8 cellular contexts compared by ENCODE assay signal in genomic region chr7:47647213-47647985, GRCh38.
A peak's percentile ranks its signal among the peaks of the same experiment; 100 is the strongest.
DNase-seq lines count a peak whose midpoint lies in the region; ATAC-seq and TF ChIP-seq lines count a peak whose summit lies in the region.

No MANE protein-coding gene starts in this region.

- H3K36me3 Mint-ChIP-seq in activated CD4-positive, alpha-beta T cell treated with anti-CD3 and anti-CD28 coated beads, Interleukin-2, amount 10 ng/mL, durations not matched to agents 24 days and 14 days (ENCODE audit: low read depth) = no peaks in the 10 kb centered on the region
- peaks cover 5% of the 10 kb centered on the region for H3K36me3 Mint-ChIP-seq in activated naive CD8-positive, alpha-beta T cell
- H3K36me3 Mint-ChIP-seq in stimulated activated memory B cell treated with anti-CD40 and anti-IgM and Interleukin-4, amounts not matched to agents 10 μg/mL and 1 μg/mL and 100 μg/mL, for 72 hours = peaks cover 11% of the 10 kb centered on the region

- ATAC-seq in HG03025 (IDR thresholded peaks at IDR 0.05; ENCODE audit: low FRiP score, unreplicated experiment) (peak; percentile 63), SK-N-SH treated with all-trans-retinoic acid at 6 μM for 48 hours (no peak)
- peak; percentile 87 for ATAC-seq in stimulated activated memory B cell treated with anti-CD40 and anti-IgM and Interleukin-4, amounts not matched to agents 10 μg/mL and 1 μg/mL and 100 μg/mL, for 72 hours

- H3K27ac Mint-ChIP-seq in activated CD4-positive, alpha-beta T cell treated with anti-CD3 and anti-CD28 coated beads, Interleukin-2, amount 10 ng/mL, durations not matched to agents 24 days and 14 days = no peak overlapping the region
- peak overlapping the region; percentile 48 for H3K27ac Mint-ChIP-seq in activated naive CD8-positive, alpha-beta T cell
- H3K27ac Mint-ChIP-seq in stimulated activated memory B cell treated with anti-CD40 and anti-IgM and Interleukin-4, amounts not matched to agents 10 μg/mL and 1 μg/mL and 100 μg/mL, for 72 hours = peak overlapping the region; percentile 92

- no peaks in the 10 kb centered on the region for H3K27me3 Mint-ChIP-seq in activated CD4-positive, alpha-beta T cell treated with anti-CD3 and anti-CD28 coated beads, Interleukin-2, amount 10 ng/mL, durations not matched to agents 24 days and 14 days
- no peaks in the 10 kb centered on the region for H3K27me3 Mint-ChIP-seq in activated naive CD8-positive, alpha-beta T cell
- no peaks in the 10 kb centered on the region for H3K27me3 Mint-ChIP-seq in stimulated activated memory B cell treated with anti-CD40 and anti-IgM and Interleukin-4, amounts not matched to agents 10 μg/mL and 1 μg/mL and 100 μg/mL, for 72 hours

- H3K4me1 Mint-ChIP-seq in activated CD4-positive, alpha-beta T cell treated with anti-CD3 and anti-CD28 coated beads, Interleukin-2, amount 10 ng/mL, durations not matched to agents 24 days and 14 days = peaks cover 10% of the 10 kb centered on the region
- peaks cover 21% of the 10 kb centered on the region for H3K4me1 Mint-ChIP-seq in activated naive CD8-positive, alpha-beta T cell (ENCODE audit: low read depth)
- peaks cover 22% of the 10 kb centered on the region for H3K4me1 Mint-ChIP-seq in stimulated activated memory B cell treated with anti-CD40 and anti-IgM and Interleukin-4, amounts not matched to agents 10 μg/mL and 1 μg/mL and 100 μg/mL, for 72 hours

- intact Hi-C loops in activated CD4-positive, alpha-beta T cell treated with anti-CD3 and anti-CD28 coated beads, Interleukin-2, amount 10 ng/mL, durations not matched to agents 24 days and 14 days (cut with micrococcal nuclease) = no loop called here

- H3K9me3 Mint-ChIP-seq in activated CD4-positive, alpha-beta T cell treated with anti-CD3 and anti-CD28 coated beads, Interleukin-2, amount 10 ng/mL, durations not matched to agents 24 days and 14 days = peaks cover 9% of the 10 kb centered on the region
- H3K9me3 Mint-ChIP-seq in activated naive CD8-positive, alpha-beta T cell (ENCODE audit: low read depth) = peaks cover 7% of the 10 kb centered on the region
- peaks cover 5% of the 10 kb centered on the region for H3K9me3 Mint-ChIP-seq in stimulated activated memory B cell treated with anti-CD40 and anti-IgM and Interleukin-4, amounts not matched to agents 10 μg/mL and 1 μg/mL and 100 μg/mL, for 72 hours

- DNase-seq in activated CD4-positive, alpha-beta T cell treated with anti-CD3 and anti-CD28 coated beads, Interleukin-2, amount 10 ng/mL, durations not matched to agents 24 days and 14 days = peak; percentile 70
- no peak for DNase-seq in activated CD4-positive, alpha-beta T cell treated with anti-CD3 and anti-CD28 coated beads for 1 hour
- DNase-seq in stimulated activated CD4-positive, alpha-beta T cell treated with anti-CD3 and anti-CD28 coated beads, Interleukin-2, amount 100 ng/mL, for 24 hours = no peak
- no peak for DNase-seq in GF-D8 (lab: John Stamatoyannopoulos, UW)

- H3K4me3 Mint-ChIP-seq in activated CD4-positive, alpha-beta T cell treated with anti-CD3 and anti-CD28 coated beads, Interleukin-2, amount 10 ng/mL, durations not matched to agents 24 days and 14 days = no peak overlapping the region
- H3K4me3 Mint-ChIP-seq in activated naive CD8-positive, alpha-beta T cell = peak overlapping the region; percentile 58
- no peak overlapping the region for H3K4me3 Mint-ChIP-seq in stimulated activated memory B cell treated with anti-CD40 and anti-IgM and Interleukin-4, amounts not matched to agents 10 μg/mL and 1 μg/mL and 100 μg/mL, for 72 hours

TF ChIP-seq in SK-N-SH treated with all-trans-retinoic acid at 6 μM for 48 hours, 23 proteins besides CTCF, POLR2A, EP300 and RAD21:
- TF ChIP-seq ZNF8 (CRISPR knock-in tag; IDR thresholded peaks at IDR 0.05) (no peak), ZFP30 (CRISPR knock-in tag; IDR thresholded peaks at IDR 0.05) (no peak), ZNF70 (CRISPR knock-in tag; IDR thresholded peaks at IDR 0.05) (no peak), OSR1 (CRISPR knock-in tag; IDR thresholded peaks at IDR 0.05) (no peak), ISL1 (CRISPR knock-in tag; IDR thresholded peaks at IDR 0.05) (no peak), CSRNP3 (CRISPR knock-in tag; IDR thresholded peaks at IDR 0.05) (no peak), ZC3H10 (CRISPR knock-in tag; IDR thresholded peaks at IDR 0.05) (no peak), CREB5 (CRISPR knock-in tag; IDR thresholded peaks at IDR 0.05; ENCODE audit: low read depth) (no peak)
